ENCODE assay signal across 11 cellular contexts in the genomic region with DNA sequence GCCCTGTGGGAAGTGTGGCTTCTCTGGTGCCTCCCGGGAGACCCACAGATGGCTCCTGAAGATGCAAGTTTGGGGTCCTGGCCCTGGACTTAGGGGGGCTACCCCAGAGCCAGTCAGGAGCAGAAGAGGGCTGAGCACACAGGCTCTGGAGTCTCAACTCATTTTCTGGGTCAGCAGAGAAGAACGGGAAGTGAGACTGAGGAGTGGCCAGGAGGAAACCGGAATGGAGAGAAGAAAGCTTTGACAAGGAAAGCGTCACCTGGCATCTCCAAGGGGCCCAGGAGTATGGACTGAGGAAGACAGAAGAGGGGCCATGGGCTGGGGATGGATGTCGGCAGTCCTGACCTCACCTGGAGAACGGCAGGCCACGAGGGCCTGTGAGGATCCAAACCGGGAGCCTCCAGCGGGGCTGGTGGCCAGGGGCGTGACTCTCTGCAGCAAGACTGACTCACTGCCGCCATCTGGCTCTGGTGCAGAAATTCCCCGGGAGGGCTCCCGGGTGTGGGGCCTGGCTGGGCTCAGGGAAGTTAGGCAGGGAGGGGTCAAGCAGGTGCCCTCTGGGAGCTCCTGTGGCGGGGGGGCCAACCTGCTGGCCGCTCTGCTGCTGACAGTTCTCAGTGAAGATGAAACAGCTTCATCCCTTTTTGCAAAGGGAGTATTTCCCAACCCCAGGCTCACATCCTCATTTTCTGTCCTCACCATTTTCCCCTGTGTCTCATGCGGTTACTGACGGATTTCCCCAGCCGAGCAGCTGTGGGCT.
A peak's percentile ranks its signal among the peaks of the same experiment; 100 is the strongest.
DNase-seq lines count a peak whose midpoint lies in the region; ATAC-seq and TF ChIP-seq lines count a peak whose summit lies in the region.
"Had no signal": no experiment of that assay in that cellular context is flagged by ENCODE, and none has a peak within 500 bp of the region (broad histone marks: within the 10 kb centered on the region; RNA-seq: fewer than 3 reads in every experiment).

No MANE protein-coding gene starts in this region.

- DNase-seq in NOMO-1 treated with DMSO at 0.1 percent for 48 hours (lab: John Stamatoyannopoulos, UW; ENCODE audit: unreplicated experiment) = peak; percentile 90
- peak; percentile 76 for DNase-seq in epithelial cell of esophagus (ENCODE audit: low read depth)
- no peak for DNase-seq in nephron progenitor cell
- DNase-seq in stimulated activated CD4-positive, alpha-beta T cell treated with anti-CD3 and anti-CD28 coated beads, Interleukin-4, amount 100 ng/mL, for 4 hours = no peak
- DNase-seq in T-helper 2 cell treated with Interferon-gamma antibody and Interleukin-4, amounts not matched to agents 5 μg/mL and 100 μg/mL, for 36 hours (ENCODE audit: low spot score) = no peak
- DNase-seq: DMS79, NCI-H2107 had no signal

- H3K4me3 Mint-ChIP-seq in nephron progenitor cell = no peak overlapping the region
- H3K4me3 Mint-ChIP-seq in T-helper 2 cell treated with Interferon-gamma antibody and Interleukin-4, amounts not matched to agents 5 μg/mL and 100 μg/mL, for 36 hours = no peak overlapping the region

- peak overlapping the region; percentile 89 to 99 (median 97) for H3K27ac ChIP-seq in BLaER1 treated with 17β-estradiol and CSF1 and Interleukin-3, amounts not matched to agents 10 nM and 100 nM
- H3K27ac ChIP-seq: tibial artery had no signal

- H3K36me3 ChIP-seq in BLaER1 treated with 17β-estradiol and CSF1 and Interleukin-3, amounts not matched to agents 10 nM and 100 nM = peaks cover 82 to 99% (median 95%) of the 10 kb centered on the region in 11 experiments

- no peaks in the 10 kb centered on the region for H3K9me3 ChIP-seq in BLaER1 treated with 17β-estradiol and CSF1 and Interleukin-3, amounts not matched to agents 10 nM and 100 nM (replicated peaks in 1 of 11)
- H3K9me3 ChIP-seq: tibial artery had no signal

- H3K36me3 Mint-ChIP-seq in nephron progenitor cell (ENCODE audit: low read depth) = peaks cover 75% of the 10 kb centered on the region
- peaks cover 20% of the 10 kb centered on the region for H3K36me3 Mint-ChIP-seq in T-helper 2 cell treated with Interferon-gamma antibody and Interleukin-4, amounts not matched to agents 5 μg/mL and 100 μg/mL, for 36 hours (ENCODE audit: low read depth)

- no peaks in the 10 kb centered on the region for H3K9me3 Mint-ChIP-seq in nephron progenitor cell
- no peaks in the 10 kb centered on the region for H3K9me3 Mint-ChIP-seq in T-helper 2 cell treated with Interferon-gamma antibody and Interleukin-4, amounts not matched to agents 5 μg/mL and 100 μg/mL, for 36 hours

- H3K4me1 ChIP-seq in BLaER1 treated with 17β-estradiol and CSF1 and Interleukin-3, amounts not matched to agents 10 nM and 100 nM = peaks cover 34 to 95% (median 76%) of the 10 kb centered on the region in 10 experiments

- H3K4me3 ChIP-seq in BLaER1 treated with 17β-estradiol and CSF1 and Interleukin-3, amounts not matched to agents 10 nM and 100 nM = peak overlapping the region in 9 of 10 experiments; percentile 9 to 54 (median 37); a peak in 13 of 20 replicates
- no peak overlapping the region for H3K4me3 ChIP-seq in epithelial cell of esophagus (ENCODE audit: low read length)
- H3K4me3 ChIP-seq: tibial artery had no signal

- H3K4me2 ChIP-seq in BLaER1 treated with 17β-estradiol and CSF1 and Interleukin-3, amounts not matched to agents 10 nM and 100 nM = peak overlapping the region; percentile 66 to 94 (median 79)

- H3K27ac Mint-ChIP-seq in nephron progenitor cell = peak overlapping the region; percentile 95
- H3K27ac Mint-ChIP-seq in T-helper 2 cell treated with Interferon-gamma antibody and Interleukin-4, amounts not matched to agents 5 μg/mL and 100 μg/mL, for 36 hours = no peak overlapping the region

- H3K27me3 Mint-ChIP-seq in nephron progenitor cell (ENCODE audit: low read depth, poor library complexity) = peaks cover 5% of the 10 kb centered on the region
- H3K27me3 Mint-ChIP-seq in T-helper 2 cell treated with Interferon-gamma antibody and Interleukin-4, amounts not matched to agents 5 μg/mL and 100 μg/mL, for 36 hours (ENCODE audit: low read depth) = no peaks in the 10 kb centered on the region

- peak overlapping the region; percentile 81 to 90 (median 85) for H3K9ac ChIP-seq in BLaER1 treated with 17β-estradiol and CSF1 and Interleukin-3, amounts not matched to agents 10 nM and 100 nM

- H4K20me1 ChIP-seq in BLaER1 treated with 17β-estradiol and CSF1 and Interleukin-3, amounts not matched to agents 10 nM and 100 nM = peaks cover 0 to 40% (median 0%) of the 10 kb centered on the region in 11 experiments; a peak in 6 of 22 replicates

- TF ChIP-seq CTCF in epithelial cell of esophagus (IDR thresholded peaks at IDR 0.05; ENCODE audit: insufficient read depth, low read depth, low read length, missing control alignments) = peak; percentile 46
- TF ChIP-seq CTCF in nephron progenitor cell (IDR thresholded peaks at IDR 0.05) = no peak

- ATAC-seq in GM19395 (IDR thresholded peaks at IDR 0.05; ENCODE audit: unreplicated experiment) (no peak), GM18873 (IDR thresholded peaks at IDR 0.05; ENCODE audit: low FRiP score, unreplicated experiment) (no peak)

- H3K4me1 Mint-ChIP-seq in nephron progenitor cell = peaks cover 12% of the 10 kb centered on the region
- no peaks in the 10 kb centered on the region for H3K4me1 Mint-ChIP-seq in T-helper 2 cell treated with Interferon-gamma antibody and Interleukin-4, amounts not matched to agents 5 μg/mL and 100 μg/mL, for 36 hours (ENCODE audit: low read depth)

- no peaks in the 10 kb centered on the region for H3K27me3 ChIP-seq in BLaER1 treated with 17β-estradiol and CSF1 and Interleukin-3, amounts not matched to agents 10 nM and 100 nM
- H3K27me3 ChIP-seq: tibial artery had no signal

Comparison
In these comparisons a context has a peak if more than half of its experiments do, and no peak if none do; other contexts are left out.
1. DNase-seq: peak in NOMO-1 treated with DMSO at 0.1 percent for 48 hours (single experiment) and epithelial cell of esophagus (single experiment); none in nephron progenitor cell (single experiment), stimulated activated CD4-positive, alpha-beta T cell treated with anti-CD3 and anti-CD28 coated beads, Interleukin-4, amount 100 ng/mL, for 4 hours (0 of 2) and T-helper 2 cell treated with Interferon-gamma antibody and Interleukin-4, amounts not matched to agents 5 μg/mL and 100 μg/mL, for 36 hours (single experiment).